8 cellular contexts compared by ENCODE assay signal in genomic region chr3:67653425-67654098, GRCh38. TPM values are rescaled to one million over a fixed set of nuclear protein-coding genes. Genes with fewer than 3 reads are reported as not detected.
DNase-seq lines count a peak whose midpoint lies in the region; ATAC-seq and TF ChIP-seq lines count a peak whose summit lies in the region.

No MANE protein-coding gene starts in this region.

- H3K27me3 Mint-ChIP-seq in neural progenitor cell (ENCODE audit: insufficient read depth, low read depth) = peaks cover 2% of the 10 kb centered on the region

- no peaks in the 10 kb centered on the region for H3F3A ChIP-seq in neural progenitor cell (ENCODE audit: low read depth)

- H3K4me2 ChIP-seq in neural progenitor cell = peak overlapping the region; percentile 84

- no peaks in the 10 kb centered on the region for H3K36me3 ChIP-seq in Peyer's patch
- H3K36me3 ChIP-seq in neural progenitor cell = no peaks in the 10 kb centered on the region

- H3K36me3 Mint-ChIP-seq in neural progenitor cell = peaks cover 11% of the 10 kb centered on the region

- H4K20me1 ChIP-seq in neural progenitor cell (ENCODE audit: low read depth) = no peaks in the 10 kb centered on the region

- DNase-seq in Peyer's patch (no peak), epithelial cell of proximal tubule (ENCODE audit: low read depth) (no peak), neural progenitor cell (ENCODE audit: low spot score) (no peak), EL (no peak), DMS153 (lab: John Stamatoyannopoulos, UW) (no peak)

- H3K9me3 ChIP-seq in Peyer's patch (no peaks in the 10 kb centered on the region), neural progenitor cell (ENCODE audit: low read depth) (no peaks in the 10 kb centered on the region)

- peak; percentile 21 for ATAC-seq in GM18519 (IDR thresholded peaks at IDR 0.05; ENCODE audit: low FRiP score, unreplicated experiment)
- peak; percentile 17 for ATAC-seq in HG02981 (IDR thresholded peaks at IDR 0.05; ENCODE audit: unreplicated experiment)

- H3K4me1 Mint-ChIP-seq in neural progenitor cell = peaks cover 38% of the 10 kb centered on the region

- H3K27ac Mint-ChIP-seq in neural progenitor cell = peak overlapping the region; percentile 76

- TF ChIP-seq CTCF in 22Rv1 (IDR thresholded peaks at IDR 0.05) (no peak), Peyer's patch (IDR thresholded peaks at IDR 0.05) (no peak), epithelial cell of proximal tubule (conservative IDR thresholded peaks at IDR 0.05; ENCODE audit: low read depth, low read length) (no peak), neural progenitor cell (IDR thresholded peaks at IDR 0.05) (no peak)

- no peak for TF ChIP-seq POLR2A in Peyer's patch (IDR thresholded peaks at IDR 0.05)

- H3K27me3 ChIP-seq in Peyer's patch (no peaks in the 10 kb centered on the region), neural progenitor cell (no peaks in the 10 kb centered on the region)

- H3K4me3 ChIP-seq in Peyer's patch = peak overlapping the region; percentile 83 to 99 (median 87)
- H3K4me3 ChIP-seq in epithelial cell of proximal tubule (ENCODE audit: low read depth, low read length) = peak overlapping the region; percentile 79
- H3K4me3 ChIP-seq in neural progenitor cell = peak overlapping the region; percentile 76

- peaks cover 20% of the 10 kb centered on the region for H3K9me3 Mint-ChIP-seq in neural progenitor cell

- peaks cover 7% of the 10 kb centered on the region for H3K79me2 ChIP-seq in neural progenitor cell (ENCODE audit: low read depth)

- peak overlapping the region; percentile 87 for H3K4me3 Mint-ChIP-seq in neural progenitor cell

- peak overlapping the region; percentile 79 for H3K9ac ChIP-seq in neural progenitor cell

- H3K4me1 ChIP-seq in Peyer's patch (peaks cover 0 to 39% (median 8%) of the 10 kb centered on the region in 4 donors), neural progenitor cell (peaks cover 12% of the 10 kb centered on the region)

- peak overlapping the region; percentile 77 for H3K27ac ChIP-seq in 22Rv1
- peak overlapping the region; percentile 90 to 99 (median 94) for H3K27ac ChIP-seq in Peyer's patch
- H3K27ac ChIP-seq in neural progenitor cell = no peak overlapping the region

- H2AFZ ChIP-seq in neural progenitor cell (replicated peaks) = peak overlapping the region; percentile 91

RNA-seq across cellular contexts. Expression of gene SUCLG2, which starts 0.8 kb away (rescaled TPM):
- 100 to 1,000 TPM in 2 of 4 donors, 10 to 100 TPM in 2; 99.0 to 116 (median 103) TPM for total RNA-seq in Peyer's patch
- 44.6 and 54.3 TPM in 2 replicates for total RNA-seq in epithelial cell of proximal tubule
- total RNA-seq in neural progenitor cell (ENCODE audit: low replicate concordance) = 45.3 and 63.6 TPM in 2 replicates
